ENCODE assay signal across 1 cellular context in the genomic region with DNA sequence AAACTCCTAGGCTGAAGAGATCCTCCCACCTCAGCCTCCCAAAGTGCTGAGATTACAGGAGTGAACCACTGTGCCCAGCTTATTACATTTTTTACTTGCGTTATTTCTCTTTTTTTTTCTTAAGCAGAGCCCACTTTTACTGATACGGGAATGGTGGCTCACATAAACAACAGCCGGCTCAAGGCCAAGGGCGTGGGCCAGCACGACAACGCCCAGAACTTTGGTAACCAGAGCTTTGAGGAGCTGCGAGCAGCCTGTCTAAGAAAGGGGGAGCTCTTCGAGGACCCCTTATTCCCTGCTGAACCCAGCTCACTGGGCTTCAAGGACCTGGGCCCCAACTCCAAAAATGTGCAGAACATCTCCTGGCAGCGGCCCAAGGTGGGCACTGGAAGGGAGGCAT.
TF ChIP-seq lines count a peak whose summit lies in the region.

No MANE protein-coding gene starts in this region.

TF ChIP-seq in HepG2, 621 proteins besides CTCF, POLR2A, EP300 and RAD21:
- TF ChIP-seq ZSCAN9 (CRISPR knock-in tag; IDR thresholded peaks at IDR 0.05; ENCODE audit: borderline replicate concordance) = no peak
- TF ChIP-seq, protein P1, sequence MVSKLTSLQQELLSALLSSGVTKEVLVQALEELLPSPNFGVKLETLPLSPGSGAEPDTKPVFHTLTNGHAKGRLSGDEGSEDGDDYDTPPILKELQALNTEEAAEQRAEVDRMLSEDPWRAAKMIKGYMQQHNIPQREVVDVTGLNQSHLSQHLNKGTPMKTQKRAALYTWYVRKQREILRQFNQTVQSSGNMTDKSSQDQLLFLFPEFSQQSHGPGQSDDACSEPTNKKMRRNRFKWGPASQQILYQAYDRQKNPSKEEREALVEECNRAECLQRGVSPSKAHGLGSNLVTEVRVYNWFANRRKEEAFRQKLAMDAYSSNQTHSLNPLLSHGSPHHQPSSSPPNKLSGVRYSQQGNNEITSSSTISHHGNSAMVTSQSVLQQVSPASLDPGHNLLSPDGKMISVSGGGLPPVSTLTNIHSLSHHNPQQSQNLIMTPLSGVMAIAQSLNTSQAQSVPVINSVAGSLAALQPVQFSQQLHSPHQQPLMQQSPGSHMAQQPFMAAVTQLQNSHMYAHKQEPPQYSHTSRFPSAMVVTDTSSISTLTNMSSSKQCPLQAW (CRISPR knock-in tag; IDR thresholded peaks at IDR 0.05) = 0 out of 2 replicates have a peak, but pooled peaks have one; percentile 27
